8 cellular contexts compared by ENCODE assay signal in genomic region chr1:52602328-52603300, GRCh38. TPM values are rescaled to one million over a fixed set of nuclear protein-coding genes. Genes with fewer than 3 reads are reported as not detected.
A peak's percentile ranks its signal among the peaks of the same experiment; 100 is the strongest.
DNase-seq lines count a peak whose midpoint lies in the region; FAIRE-seq and TF ChIP-seq lines count a peak whose summit lies in the region.

TSS of gene GPX7 (plus strand) at chr1:52602371. CDS start at chr1:52602410, 39 bp downstream.

- no peak within 1 kb of the TSS for H3K56ac ChIP-seq in H1 (replicated peaks; ENCODE audit: insufficient read length, low read depth, low read length)

- no peak within 1 kb of the TSS for H3K23ac ChIP-seq in H1 (ENCODE audit: insufficient read length)

- H3K4me3 ChIP-seq in NB4 (ENCODE audit: low read depth, low read length) (peak within 1 kb of the TSS; percentile 55), H1 (ENCODE audit: extremely low read depth in 1 of 4, insufficient read depth in 2 of 4, low read depth in 3 of 4, low read length in 4 of 4) (peak within 1 kb of the TSS; percentile 33 to 65 (median 51))

- no peak for FAIRE-seq in H1 (lab: Jason Lieb, UNC)

- no peak within 1 kb of the TSS for H2BK120ac ChIP-seq in H1 (replicated peaks; ENCODE audit: low read depth, low read length)

- no peak within 1 kb of the TSS for H3K14ac ChIP-seq in H1 (ENCODE audit: insufficient read length)

- H3K23me2 ChIP-seq in H1 (ENCODE audit: low read depth, low read length): peaks cover 8% of the 10 kb centered on the region

- peak within 1 kb of the TSS; percentile 67; the same call in 1 of the 2 replicates for H2BK5ac ChIP-seq in H1 (ENCODE audit: low read depth, low read length)

- TF ChIP-seq RAD21 in H1 (IDR thresholded peaks at IDR 0.05 in 1 of 2, conservative IDR thresholded peaks at IDR 0.05 in 1 of 2; ENCODE audit: low read depth in 2 of 2, low read length in 2 of 2): no peak

- H3K27ac ChIP-seq in H1 (ENCODE audit: low read depth, low read length): no peak within 1 kb of the TSS

- no peak within 1 kb of the TSS for H2AK5ac ChIP-seq in H1 (ENCODE audit: low read depth, low read length)

- H3K27me3 ChIP-seq in H1 (replicated peaks in 1 of 4; ENCODE audit: control insufficient read depth in 3 of 4, extremely low read depth in 1 of 4, insufficient read depth in 3 of 4, low read length in 3 of 4): peaks cover 2 to 35% (median 31%) of the 10 kb centered on the region in 4 experiments

- POLR2A ChIA-PET in activated CD8-positive, alpha-beta memory T cell treated with anti-CD3 and anti-CD28 coated beads for 36 hours (lab: Charles Lee): interaction anchor here (0.6 to 1.9 kb wide), 4 partner anchors 11 to 632 kb away, joined by 3 to 8 read pairs (median 4); partner anchors contain the start of gene TUT4
- POLR2A ChIA-PET in H1 (lab: Charles Lee; ENCODE audit: partially characterized antibody): interaction anchor here (0.9 to 3.6 kb wide), 7 partner anchors 10 to 72 kb away, joined by 3 to 9 read pairs (median 3); partner anchors contain the start of genes SHISAL2A and TUT4

- H3K18ac ChIP-seq in H1 (ENCODE audit: extremely low read depth, low read length): peak within 1 kb of the TSS; percentile 85; the same call in 1 of the 2 replicates

- TF ChIP-seq POLR2A in NB4 (IDR thresholded peaks at IDR 0.05; ENCODE audit: extremely low read depth, insufficient read length) (no peak), H1 (IDR thresholded peaks at IDR 0.05; ENCODE audit: control extremely low read depth in 1 of 2, low read depth in 2 of 2, low read length in 2 of 2) (no peak; a peak in 1 of 3 replicates)

- 0 out of 8 replicates have a peak, but pooled peaks cover 0 to 2% (median 0%) of the 10 kb centered on the region in 4 experiments for H3K36me3 ChIP-seq in H1 (ENCODE audit: control insufficient read depth in 2 of 4, insufficient read depth in 4 of 4, low read length in 3 of 4)

- H3K4me1 ChIP-seq in H1 (replicated peaks in 1 of 4; ENCODE audit: control insufficient read depth in 3 of 4, insufficient read depth in 4 of 4, low read length in 3 of 4): peaks cover 0 to 10% (median 2%) of the 10 kb centered on the region in 4 experiments; a peak in 2 of 7 replicates

- H4K20me1 ChIP-seq in H1 (replicated peaks in 1 of 2; ENCODE audit: control insufficient read depth in 1 of 2, insufficient read depth in 2 of 2, low read length in 2 of 2): no peaks in the 10 kb centered on the region

- H4K8ac ChIP-seq in H1 (ENCODE audit: extremely low read depth, insufficient read depth, low read length): peak within 1 kb of the TSS; percentile 72

- peak within 1 kb of the TSS; percentile 77 to 80 for H3K4me2 ChIP-seq in H1 (ENCODE audit: insufficient read depth in 1 of 2, low read depth in 2 of 2, low read length in 2 of 2)

- peak within 1 kb of the TSS; percentile 79 for H4K91ac ChIP-seq in H1 (replicated peaks; ENCODE audit: insufficient read length, low read length)

- H2BK15ac ChIP-seq in H1 (ENCODE audit: low read length): no peak within 1 kb of the TSS

- no peaks in the 10 kb centered on the region for H3K79me2 ChIP-seq in H1 (ENCODE audit: control insufficient read depth in 1 of 2, insufficient read depth in 2 of 2, low read length in 2 of 2)

- no peaks in the 10 kb centered on the region for H3K79me1 ChIP-seq in H1 (ENCODE audit: low read depth, low read length)

- TF ChIP-seq EP300 in H1 (IDR thresholded peaks at IDR 0.05; ENCODE audit: borderline replicate concordance in 1 of 2, low read depth in 2 of 2, low read length in 2 of 2): no peak

- no peak within 1 kb of the TSS for H2BK20ac ChIP-seq in H1 (ENCODE audit: low read length)

- DNase-seq in DMS53 (lab: John Stamatoyannopoulos, UW): peak; percentile 89
- DNase-seq in NB4 (ENCODE audit: low read depth): peak; percentile 69
- DNase-seq in H1 (ENCODE audit: low read depth in 1 of 2, low spot score in 2 of 2): peak in 1 of 2 experiments; percentile 66
- DNase-seq in mesenteric fat pad (ENCODE audit: low spot score): peak; percentile 90
- peak; percentile 39 for DNase-seq in stimulated activated CD8-positive, alpha-beta memory T cell treated with anti-CD3 and anti-CD28 coated beads, Interleukin-12 subunit alpha, Interleukin-12 subunit beta, amount 100 ng/mL, for 4 hours (ENCODE audit: low read depth)
- DNase-seq in OCI-M2 (lab: John Stamatoyannopoulos, UW; ENCODE audit: unreplicated experiment): no peak
- DNase-seq in epidermal melanocyte (ENCODE audit: insufficient read length, low spot score): no peak

- peak within 1 kb of the TSS; percentile 86 for H2AFZ ChIP-seq in H1 (ENCODE audit: low read length)

- no peaks in the 10 kb centered on the region for H3K9me3 ChIP-seq in H1 (ENCODE audit: insufficient read depth in 2 of 2, low read depth in 1 of 2, low read length in 1 of 2)

- H3K9ac ChIP-seq in H1 (replicated peaks in 1 of 4; ENCODE audit: extremely low read depth in 1 of 4, low read depth in 3 of 4, low read length in 3 of 4): peak within 1 kb of the TSS; percentile 38 to 69 (median 51); a peak in 6 of 7 replicates

- no peak within 1 kb of the TSS for H3K4ac ChIP-seq in H1 (replicated peaks; ENCODE audit: insufficient read length, low read depth, low read length)

- CTCF ChIA-PET in activated CD8-positive, alpha-beta memory T cell treated with anti-CD3 and anti-CD28 coated beads for 36 hours (lab: Charles Lee): interaction anchor here (0.6 kb wide), 1 partner anchor 219 kb away, joined by 3 read pairs; no protein-coding TSS in a partner anchor
- CTCF ChIA-PET in H1 (lab: Charles Lee; ENCODE audit: partially characterized antibody): no interaction called here

- H4K5ac ChIP-seq in H1 (ENCODE audit: insufficient read length, low read depth, low read length): peak within 1 kb of the TSS; percentile 34

- 17% methylated on average over 52 of the region's 90 CpGs; no CpG with 5 or more reads in 1 of the 2 experiments for WGBS in H1 (ENCODE audit: extremely low coverage in 1 of 2, insufficient coverage in 1 of 2, insufficient read length in 1 of 2, insufficient replicate concordance in 2 of 2, low coverage in 1 of 2, low lambda C conversion rate in 2 of 2, missing lambda C conversion rate in 1 of 2), 2 experiments

- H2BK12ac ChIP-seq in H1 (ENCODE audit: low read depth, low read length): peak within 1 kb of the TSS; percentile 70; the same call in 1 of the 2 replicates

- TF ChIP-seq CTCF in NB4 (IDR thresholded peaks at IDR 0.05; ENCODE audit: low read depth, low read length) (no peak), H1 (IDR thresholded peaks at IDR 0.05; ENCODE audit: control extremely low read depth in 1 of 3, insufficient read depth in 1 of 3, low read depth in 1 of 3, low read length in 3 of 3) (no peak)

TF ChIP-seq in H1, 55 proteins besides CTCF, POLR2A, EP300 and RAD21 (continues in another document):
- peak; percentile 27; the same call in 1 of the 2 replicates for TF ChIP-seq SUZ12 (IDR thresholded peaks at IDR 0.05; ENCODE audit: low read length)
- TF ChIP-seq KDM1A (IDR thresholded peaks at IDR 0.05; ENCODE audit: borderline replicate concordance, low read length): no peak
- TF ChIP-seq EZH2 (IDR thresholded peaks at IDR 0.05; ENCODE audit: low read depth, low read length, severe bottlenecking): peak; percentile 32
- no peak for TF ChIP-seq JUN (IDR thresholded peaks at IDR 0.05; ENCODE audit: low read depth, low read length)
- no peak for TF ChIP-seq SP2 (IDR thresholded peaks at IDR 0.05; ENCODE audit: low read length)
- no peak for TF ChIP-seq GTF2F1 (IDR thresholded peaks at IDR 0.05; ENCODE audit: borderline replicate concordance, low read depth, low read length)
- TF ChIP-seq TEAD4 (IDR thresholded peaks at IDR 0.05; ENCODE audit: low read depth, low read length): no peak
- TF ChIP-seq TCF12 (IDR thresholded peaks at IDR 0.05; ENCODE audit: low read depth, low read length): no peak
- TF ChIP-seq ATF3 (IDR thresholded peaks at IDR 0.05; ENCODE audit: insufficient read depth, low read depth, low read length): no peak
- no peak for TF ChIP-seq RBBP5 (IDR thresholded peaks at IDR 0.05; ENCODE audit: borderline replicate concordance, low read depth, low read length)
- no peak for TF ChIP-seq RFX5 (IDR thresholded peaks at IDR 0.05; ENCODE audit: borderline replicate concordance, low read depth, low read length)
- no peak for TF ChIP-seq BCL11A (IDR thresholded peaks at IDR 0.05; ENCODE audit: low read depth in 2 of 2, low read length in 2 of 2)
- no peak for TF ChIP-seq CTBP2 (IDR thresholded peaks at IDR 0.05; ENCODE audit: borderline replicate concordance, insufficient read depth, insufficient read length, low read length)
- no peak for TF ChIP-seq CHD1 (IDR thresholded peaks at IDR 0.05; ENCODE audit: low read depth, low read length)
- no peak for TF ChIP-seq CREB1 (IDR thresholded peaks at IDR 0.05)
- TF ChIP-seq E2F6 (IDR thresholded peaks at IDR 0.05): peak; percentile 67
- no peak for TF ChIP-seq FOSL1 (IDR thresholded peaks at IDR 0.05; ENCODE audit: insufficient read depth, low read depth, low read length)
- no peak for TF ChIP-seq SRF (IDR thresholded peaks at IDR 0.05; ENCODE audit: low read depth, low read length)
- TF ChIP-seq SP4 (IDR thresholded peaks at IDR 0.05; ENCODE audit: low read length): no peak
- no peak for TF ChIP-seq SAP30 (IDR thresholded peaks at IDR 0.05; ENCODE audit: insufficient read depth, insufficient replicate concordance, low read length)

RNA-seq across cellular contexts. Expression of gene GPX7, which starts in this region (rescaled TPM):
- total RNA-seq in activated CD8-positive, alpha-beta memory T cell treated with anti-CD3 and anti-CD28 coated beads for 36 hours: 10 to 100 TPM; 26.6 to 27.8 TPM
- 12.2 and 13.0 TPM in 2 replicates for total RNA-seq in H1 (2021; fragmentation: NEBNext Ultra II Directional; extraction: Animal tissue kit (Norgen Biotek cat#: 25700))
- polyA plus RNA-seq in H1 (2011; rRNA removed): 30.9 and 37.5 TPM in 2 replicates
- 27.8 TPM for polyA plus RNA-seq in H1 (2011; cell fraction: cytosol; rRNA removed)
- polyA plus RNA-seq in H1 (2011; cell fraction: nucleus; rRNA removed): 21.1 TPM
- polyA plus RNA-seq in H1 (2012, experiment 1 of 2): 9.4 to 15.7 TPM (median 14.1 TPM) in 4 replicates
- 14.0 TPM for polyA plus RNA-seq in H1 (2012, experiment 2 of 2)
- polyA plus RNA-seq in H1 (2013, experiment 1 of 2): 16.6 TPM
- 18.6 TPM for polyA plus RNA-seq in H1 (2013, experiment 2 of 2)
- 10.8 and 18.3 TPM in 2 replicates for polyA minus RNA-seq in H1 (2011; rRNA and poly(A)+ RNA removed)
- 12.9 TPM for polyA minus RNA-seq in H1 (2011; cell fraction: cytosol; rRNA and poly(A)+ RNA removed)
- polyA minus RNA-seq in H1 (2011; cell fraction: nucleus; rRNA and poly(A)+ RNA removed): 7.4 TPM
- 8.5 TPM for total RNA-seq in mesenteric fat pad

Comparison
In these comparisons a context has a peak if more than half of its experiments do, and no peak if none do; other contexts are left out.
1. DNase-seq: peak in DMS53 (single experiment), NB4 (single experiment), mesenteric fat pad (single experiment) and stimulated activated CD8-positive, alpha-beta memory T cell treated with anti-CD3 and anti-CD28 coated beads, Interleukin-12 subunit alpha, Interleukin-12 subunit beta, amount 100 ng/mL, for 4 hours (single experiment); none in OCI-M2 (single experiment) and epidermal melanocyte (single experiment).